8 cellular contexts compared by ENCODE assay signal in the genomic region with DNA sequence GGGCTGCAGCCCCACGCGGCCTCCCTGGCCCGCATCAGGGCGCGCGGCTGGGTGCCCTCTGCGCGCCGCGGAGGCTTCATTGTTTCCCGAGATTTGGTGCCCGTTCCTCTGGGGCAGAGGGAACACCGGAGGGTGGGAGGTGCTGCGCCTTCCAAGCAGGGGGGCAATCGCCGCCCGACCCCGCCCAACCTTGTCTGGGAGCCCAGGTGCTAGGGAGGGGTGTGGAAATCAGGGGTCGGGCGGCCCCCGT. TPM values are rescaled to one million over a fixed set of nuclear protein-coding genes. Genes with fewer than 3 reads are reported as not detected.
DNase-seq lines count a peak whose midpoint lies in the region; ATAC-seq, FAIRE-seq and TF ChIP-seq lines count a peak whose summit lies in the region.

No MANE protein-coding gene starts in this region.

- no peak overlapping the region for H3K27ac Mint-ChIP-seq in progenitor cell of endocrine pancreas
- H3K27ac Mint-ChIP-seq in activated naive CD4-positive, alpha-beta T cell treated with anti-CD3 and anti-CD28 coated beads, Interleukin-2, amount 10 ng/mL, durations not matched to agents 7 days and 5 days: no peak overlapping the region

- peak; percentile 27 for DNase-seq in D721Med (ENCODE audit: insufficient read length, low spot score)
- peak; percentile 98 for DNase-seq in PC-3
- no peak for DNase-seq in fibroblast of lung (ENCODE audit: low read depth in 2 of 2)
- DNase-seq in progenitor cell of endocrine pancreas (ENCODE audit: low spot score, unreplicated experiment): peak; percentile 18
- DNase-seq in D341Med (ENCODE audit: low spot score): no peak
- DNase-seq in Karpas-422: no peak
- DNase-seq in activated naive CD4-positive, alpha-beta T cell treated with anti-CD3 and anti-CD28 coated beads, Interleukin-2, amount 10 ng/mL, durations not matched to agents 7 days and 5 days: no peak

- TF ChIP-seq CTCF in D721Med (IDR thresholded peaks at IDR 0.05; ENCODE audit: insufficient read depth, missing control alignments): no peak
- no peak for TF ChIP-seq CTCF in PC-3 (conservative IDR thresholded peaks at IDR 0.05; ENCODE audit: low read depth, low read length)
- TF ChIP-seq CTCF in fibroblast of lung (conservative IDR thresholded peaks at IDR 0.05 in 1 of 2, IDR thresholded peaks at IDR 0.05 in 1 of 2; ENCODE audit: low read depth in 1 of 2, low read length in 2 of 2): no peak
- no peak for TF ChIP-seq CTCF in progenitor cell of endocrine pancreas (IDR thresholded peaks at IDR 0.05; ENCODE audit: unreplicated experiment)

- H4K20me1 ChIP-seq in PC-3 (ENCODE audit: low read length): peaks cover 36% of the 10 kb centered on the region
- H4K20me1 ChIP-seq in fibroblast of lung (ENCODE audit: control insufficient read depth, extremely low read depth, insufficient read depth, low read length): no peaks in the 10 kb centered on the region
- H4K20me1 ChIP-seq in Karpas-422 (ENCODE audit: insufficient read depth, low read depth, low read length): no peaks in the 10 kb centered on the region

- POLR2A ChIA-PET in PC-3 (lab: Charles Lee; ENCODE audit: unreplicated experiment): interaction anchor here (0.6 to 2.1 kb wide), 7 partner anchors 12 to 1193 kb away, joined by 4 to 14 read pairs (median 5); no protein-coding TSS in a partner anchor

- no peaks in the 10 kb centered on the region for H3K9me3 Mint-ChIP-seq in progenitor cell of endocrine pancreas (ENCODE audit: low read depth)
- H3K9me3 Mint-ChIP-seq in activated naive CD4-positive, alpha-beta T cell treated with anti-CD3 and anti-CD28 coated beads, Interleukin-2, amount 10 ng/mL, durations not matched to agents 7 days and 5 days: no peaks in the 10 kb centered on the region

- no peaks in the 10 kb centered on the region for H3F3A ChIP-seq in PC-3 (ENCODE audit: low read length, unreplicated experiment)

- H3K36me3 Mint-ChIP-seq in progenitor cell of endocrine pancreas (ENCODE audit: insufficient read depth): no peaks in the 10 kb centered on the region
- no peaks in the 10 kb centered on the region for H3K36me3 Mint-ChIP-seq in activated naive CD4-positive, alpha-beta T cell treated with anti-CD3 and anti-CD28 coated beads, Interleukin-2, amount 10 ng/mL, durations not matched to agents 7 days and 5 days

- intact Hi-C loops in PC-3 (cut with micrococcal nuclease): loop anchor here (1.0 to 10.0 kb wide), 8 partner anchors 402 to 1669 kb away; no protein-coding TSS in a partner anchor

- H3K9me2 ChIP-seq in PC-3 (replicated peaks; ENCODE audit: low read length) (no peaks in the 10 kb centered on the region), Karpas-422 (replicated peaks; ENCODE audit: insufficient read depth, low read length) (no peaks in the 10 kb centered on the region)

- H3K9me3 ChIP-seq in PC-3 (ENCODE audit: low read length) (no peaks in the 10 kb centered on the region), fibroblast of lung (ENCODE audit: control insufficient read depth, insufficient read depth, low read depth, low read length) (no peaks in the 10 kb centered on the region), Karpas-422 (ENCODE audit: low read length) (no peaks in the 10 kb centered on the region)

- ATAC-seq in PC-3 (peak; percentile 19), GM21619 (IDR thresholded peaks at IDR 0.05; ENCODE audit: unreplicated experiment) (no peak)

- no TSS peak for BruUV-seq in PC-3 (replicated peaks; lab: Mats Ljungman, UMichigan)

- H3K36me3 ChIP-seq in PC-3 (ENCODE audit: low read depth, low read length): peaks cover 34% of the 10 kb centered on the region
- H3K36me3 ChIP-seq in fibroblast of lung (ENCODE audit: control insufficient read depth, insufficient read depth, low read length): no peaks in the 10 kb centered on the region
- no peaks in the 10 kb centered on the region for H3K36me3 ChIP-seq in Karpas-422 (ENCODE audit: insufficient read depth, low read length)

- peak overlapping the region; percentile 46 for H2AFZ ChIP-seq in PC-3 (ENCODE audit: low read length)
- H2AFZ ChIP-seq in fibroblast of lung (ENCODE audit: low read length): no peak overlapping the region
- no peak overlapping the region for H2AFZ ChIP-seq in Karpas-422 (ENCODE audit: low read length)

- peaks cover 30% of the 10 kb centered on the region for H3K4me1 Mint-ChIP-seq in progenitor cell of endocrine pancreas (ENCODE audit: low read depth)
- H3K4me1 Mint-ChIP-seq in activated naive CD4-positive, alpha-beta T cell treated with anti-CD3 and anti-CD28 coated beads, Interleukin-2, amount 10 ng/mL, durations not matched to agents 7 days and 5 days: peaks cover 19% of the 10 kb centered on the region

- H3K79me2 ChIP-seq in PC-3 (ENCODE audit: low read length) (peaks cover 93% of the 10 kb centered on the region), fibroblast of lung (ENCODE audit: control insufficient read depth, insufficient read depth, low read length) (peaks cover 56% of the 10 kb centered on the region), Karpas-422 (ENCODE audit: low read length) (no peaks in the 10 kb centered on the region)

- H3K27me3 ChIP-seq in PC-3 (ENCODE audit: low read length): no peaks in the 10 kb centered on the region
- no peaks in the 10 kb centered on the region for H3K27me3 ChIP-seq in fibroblast of lung (ENCODE audit: control insufficient read depth, insufficient read depth, low read length)
- no peaks in the 10 kb centered on the region for H3K27me3 ChIP-seq in Karpas-422 (ENCODE audit: low read length)

- peak overlapping the region; percentile 75 for H3K4me3 Mint-ChIP-seq in progenitor cell of endocrine pancreas (ENCODE audit: low read depth)
- no peak overlapping the region for H3K4me3 Mint-ChIP-seq in activated naive CD4-positive, alpha-beta T cell treated with anti-CD3 and anti-CD28 coated beads, Interleukin-2, amount 10 ng/mL, durations not matched to agents 7 days and 5 days

- H3K9ac ChIP-seq in PC-3 (ENCODE audit: low read length) (peak overlapping the region; percentile 89), fibroblast of lung (ENCODE audit: insufficient read depth, low read length) (peak overlapping the region; percentile 78), Karpas-422 (ENCODE audit: low read length) (no peak overlapping the region)

- H3K4me1 ChIP-seq in PC-3 (ENCODE audit: insufficient read depth, low read length) (peaks cover 34% of the 10 kb centered on the region), fibroblast of lung (ENCODE audit: control insufficient read depth, extremely low read depth, insufficient read depth, low read length) (peaks cover 8% of the 10 kb centered on the region), Karpas-422 (ENCODE audit: low read length) (no peaks in the 10 kb centered on the region)

- CTCF ChIA-PET in PC-3 (lab: Charles Lee): interaction anchor here (0.7 to 2.2 kb wide), 5 partner anchors 30 to 1303 kb away, joined by 3 to 19 read pairs (median 4); no protein-coding TSS in a partner anchor
- CTCF ChIA-PET in activated naive CD4-positive, alpha-beta T cell treated with anti-CD3 and anti-CD28 coated beads, Interleukin-2, amount 10 ng/mL, durations not matched to agents 7 days and 5 days (lab: Charles Lee): interaction anchor here (0.8 to 0.9 kb wide), 2 partner anchors 210 to 1303 kb away, joined by 3 to 4 read pairs; no protein-coding TSS in a partner anchor

- H3K4me3 ChIP-seq in PC-3 (ENCODE audit: low read length): peak overlapping the region; percentile 69
- peak overlapping the region; percentile 77 to 96 (median 78) for H3K4me3 ChIP-seq in fibroblast of lung (replicated peaks in 1 of 4; ENCODE audit: control extremely low read depth in 1 of 4, insufficient read depth in 1 of 4, low read depth in 3 of 4, low read length in 4 of 4)
- H3K4me3 ChIP-seq in Karpas-422 (ENCODE audit: low read length): no peak overlapping the region

- H3K27ac ChIP-seq in PC-3 (ENCODE audit: low read length): peak overlapping the region; percentile 86
- H3K27ac ChIP-seq in fibroblast of lung (ENCODE audit: insufficient read depth, low read length): peak overlapping the region; percentile 90
- H3K27ac ChIP-seq in Karpas-422 (ENCODE audit: low read length): no peak overlapping the region

- FAIRE-seq in D721Med (lab: Jason Lieb, UNC): no peak

- H3K4me2 ChIP-seq in PC-3 (ENCODE audit: low read length) (peak overlapping the region; percentile 79), fibroblast of lung (ENCODE audit: extremely low read depth, insufficient read depth, low read length) (peak overlapping the region; percentile 91), Karpas-422 (ENCODE audit: low read depth, low read length, poor library complexity, severe bottlenecking) (no peak overlapping the region)

- H3K27me3 Mint-ChIP-seq in progenitor cell of endocrine pancreas: peaks cover 11% of the 10 kb centered on the region
- H3K27me3 Mint-ChIP-seq in activated naive CD4-positive, alpha-beta T cell treated with anti-CD3 and anti-CD28 coated beads, Interleukin-2, amount 10 ng/mL, durations not matched to agents 7 days and 5 days: peaks cover 85% of the 10 kb centered on the region

RNA-seq across cellular contexts. Expression of a gene that starts 1.0 kb away (rescaled TPM):
- total RNA-seq in PC-3 (2014; rRNA removed) (482 and 555 TPM in 2 replicates), fibroblast of lung (362 and 373 TPM in 2 replicates), progenitor cell of endocrine pancreas (33.4 and 37.0 TPM in 2 replicates)
- 187 and 307 TPM in 2 replicates for polyA plus RNA-seq in fibroblast of lung
- polyA plus RNA-seq in fibroblast of lung (2012): 195 and 285 TPM in 2 replicates
- 203 and 273 TPM in 2 replicates for polyA minus RNA-seq in fibroblast of lung (ENCODE audit: low replicate concordance)
- 0.71 TPM in 1 of 2 replicates, not detected in the other for total RNA-seq in Karpas-422 (2014; rRNA removed; shearing (Covaris generic); ENCODE audit: low replicate concordance)

Comparison
In these comparisons a context has a peak if more than half of its experiments do, and no peak if none do; other contexts are left out.
1. DNase-seq: peak in D721Med (single experiment), PC-3 (single experiment) and progenitor cell of endocrine pancreas (single experiment); none in fibroblast of lung (0 of 2), D341Med (single experiment), Karpas-422 (single experiment) and activated naive CD4-positive, alpha-beta T cell treated with anti-CD3 and anti-CD28 coated beads, Interleukin-2, amount 10 ng/mL, durations not matched to agents 7 days and 5 days (single experiment).
2. RNA of a gene that starts 1.0 kb away (total RNA-seq): 482 to 555 TPM in PC-3, 362 to 373 TPM in fibroblast of lung and 33.4 to 37.0 TPM in progenitor cell of endocrine pancreas; 0.71 TPM in Karpas-422; every median in the first group is over 10 times any median in the second.